In genomic region chr3:142077155-142077858, GRCh38 we compare ENCODE assay signal across 1 cellular context.
TF ChIP-seq lines count a peak whose summit lies in the region.

No MANE protein-coding gene starts in this region.

TF ChIP-seq in H1, 55 proteins besides CTCF, POLR2A, EP300 and RAD21 (continued from another document):
- TF ChIP-seq JUN (IDR thresholded peaks at IDR 0.05; ENCODE audit: low read depth, low read length) (no peak), RBBP5 (IDR thresholded peaks at IDR 0.05; ENCODE audit: borderline replicate concordance, low read depth, low read length) (no peak), GABPA (IDR thresholded peaks at IDR 0.05; ENCODE audit: borderline replicate concordance, insufficient read depth, low read length) (no peak), RFX5 (IDR thresholded peaks at IDR 0.05; ENCODE audit: borderline replicate concordance, low read depth, low read length) (no peak), ATF3 (IDR thresholded peaks at IDR 0.05; ENCODE audit: insufficient read depth, low read depth, low read length) (no peak), ATF2 (IDR thresholded peaks at IDR 0.05; ENCODE audit: low read length) (no peak), SP4 (IDR thresholded peaks at IDR 0.05; ENCODE audit: low read length) (no peak), CHD1 (IDR thresholded peaks at IDR 0.05; ENCODE audit: low read depth, low read length) (no peak), GTF2F1 (IDR thresholded peaks at IDR 0.05; ENCODE audit: borderline replicate concordance, low read depth, low read length) (no peak), SUZ12 (IDR thresholded peaks at IDR 0.05; ENCODE audit: low read length) (no peak), EZH2 (IDR thresholded peaks at IDR 0.05; ENCODE audit: low read depth, low read length, severe bottlenecking) (no peak)
